In genomic region chr17:76421054-76421427, GRCh38 we compare ENCODE assay signal across 1 cellular context.
TF ChIP-seq lines count a peak whose summit lies in the region.

No MANE protein-coding gene starts in this region.

TF ChIP-seq in K562, 482 proteins besides CTCF, POLR2A, EP300 and RAD21:
- no peak for TF ChIP-seq ZNF431 (CRISPR knock-in tag; IDR thresholded peaks at IDR 0.05)
- TF ChIP-seq PKNOX1 (IDR thresholded peaks at IDR 0.05) = 0 out of 2 replicates have a peak, but pooled peaks have one; percentile 14
- peak in 1 of 3 experiments; percentile 28 for TF ChIP-seq YY1 (IDR thresholded peaks at IDR 0.05; ENCODE audit: borderline replicate concordance in 1 of 3, control insufficient read depth in 1 of 3, extremely low read depth in 1 of 3, insufficient read depth in 3 of 3, insufficient read length in 1 of 3, insufficient replicate concordance in 2 of 3, low read depth in 1 of 3, low read length in 2 of 3)
TF ChIP-seq in K562: peak in this region for 2.
